16 cellular contexts compared by ENCODE assay signal in genomic region chr22:39265143-39265542, GRCh38. TPM values are rescaled to one million over a fixed set of nuclear protein-coding genes. Genes with fewer than 3 reads are reported as not detected.
DNase-seq lines count a peak whose midpoint lies in the region; ATAC-seq and TF ChIP-seq lines count a peak whose summit lies in the region.
"Had no signal": no experiment of that assay in that cellular context is flagged by ENCODE, and none has a peak within 500 bp of the region (broad histone marks: within the 10 kb centered on the region; RNA-seq: fewer than 3 reads in every experiment).

No MANE protein-coding gene starts in this region.

- peaks cover 9% of the 10 kb centered on the region; the same call in 2 of the 3 replicates for H3K4me1 Mint-ChIP-seq in GM23338

- no peak for TF ChIP-seq POLR2A in adrenal gland (IDR thresholded peaks at IDR 0.05)

- H3K9me3 ChIP-seq in adrenal gland (replicated peaks in 1 of 3) (peaks cover 0 to 7% (median 0%) of the 10 kb centered on the region in 3 donors), mucosa of descending colon (peaks cover 10% of the 10 kb centered on the region), subcutaneous abdominal adipose tissue (ENCODE audit: control insufficient read depth in 5 of 5, low read length in 5 of 5) (peaks cover 3 to 17% (median 16%) of the 10 kb centered on the region in 5 donors)

- no peak overlapping the region for H3K4me3 ChIP-seq in adrenal gland
- H3K4me3 ChIP-seq in mucosa of descending colon, result no peak overlapping the region
- H3K4me3 ChIP-seq in subcutaneous abdominal adipose tissue (ENCODE audit: low read depth in 1 of 5, low read length in 5 of 5), result no peak overlapping the region
- no peak overlapping the region for H3K4me3 ChIP-seq in GM23338
- H3K4me3 ChIP-seq: BLaER1 had no signal

- no peaks in the 10 kb centered on the region for H3F3A ChIP-seq in GM23338 (replicated peaks; ENCODE audit: low read depth)

- no peak overlapping the region for H3K4me2 ChIP-seq in GM23338
- H3K4me2 ChIP-seq: BLaER1 had no signal

- H3K27me3 Mint-ChIP-seq in GM23338 (ENCODE audit: insufficient read depth, low read depth, poor library complexity), result peaks cover 11% of the 10 kb centered on the region
- H3K27me3 Mint-ChIP-seq: CD8-positive, alpha-beta memory T cell had no signal

- WGBS in adrenal gland, 4 donors, result 81 to 86% (median 83%) methylated on average over 10 to 11 of the region's 11 CpGs

- no peak overlapping the region for H3K27ac Mint-ChIP-seq in GM23338
- H3K27ac Mint-ChIP-seq: CD8-positive, alpha-beta memory T cell had no signal

- ATAC-seq in Right ventricle myocardium inferior, result no peak
- ATAC-seq in Right ventricle myocardium superior (ENCODE audit: poor library complexity), result no peak
- ATAC-seq in mucosa of descending colon, result peak; percentile 8
- ATAC-seq in GM23338, result no peak

- no peaks in the 10 kb centered on the region for H4K20me1 ChIP-seq in GM23338 (replicated peaks; ENCODE audit: insufficient read depth)
- H4K20me1 ChIP-seq: BLaER1 had no signal

- no peaks in the 10 kb centered on the region for H3K9me2 ChIP-seq in GM23338 (ENCODE audit: insufficient read depth)

- H3K4me3 Mint-ChIP-seq in GM23338, result no peak overlapping the region
- H3K4me3 Mint-ChIP-seq: CD8-positive, alpha-beta memory T cell; H9 had no signal

- H2AFZ ChIP-seq in GM23338, result no peak overlapping the region

- peaks cover 10% of the 10 kb centered on the region for H3K9me3 Mint-ChIP-seq in GM23338

- no peaks in the 10 kb centered on the region for H3K36me3 ChIP-seq in adrenal gland (replicated peaks in 1 of 2)
- no peaks in the 10 kb centered on the region for H3K36me3 ChIP-seq in mucosa of descending colon (ENCODE audit: low read depth)
- H3K36me3 ChIP-seq in subcutaneous abdominal adipose tissue (ENCODE audit: control insufficient read depth in 5 of 5, insufficient read depth in 5 of 5, low read length in 5 of 5), result no peaks in the 10 kb centered on the region
- H3K36me3 ChIP-seq in GM23338 (ENCODE audit: insufficient read depth), result no peaks in the 10 kb centered on the region
- H3K36me3 ChIP-seq: BLaER1 had no signal

- H3K4me1 ChIP-seq in adrenal gland (replicated peaks in 1 of 2) (no peaks in the 10 kb centered on the region), mucosa of descending colon (ENCODE audit: low read depth) (no peaks in the 10 kb centered on the region), subcutaneous abdominal adipose tissue (ENCODE audit: control insufficient read depth in 5 of 5, insufficient read depth in 5 of 5, low read length in 5 of 5) (peaks cover 5 to 51% (median 39%) of the 10 kb centered on the region in 5 donors), GM23338 (ENCODE audit: insufficient read depth) (no peaks in the 10 kb centered on the region)

- peak overlapping the region in 3 of 5 donors; percentile 19 to 69 (median 21) for H3K27ac ChIP-seq in adrenal gland
- H3K27ac ChIP-seq in subcutaneous abdominal adipose tissue (ENCODE audit: low read depth, low read length), result peak overlapping the region; percentile 30
- H3K27ac ChIP-seq in GM23338 (ENCODE audit: low read depth), result no peak overlapping the region
- H3K27ac ChIP-seq: BLaER1 had no signal

- no peaks in the 10 kb centered on the region for H3K79me2 ChIP-seq in GM23338 (replicated peaks; ENCODE audit: insufficient read depth)

- TF ChIP-seq CTCF in adrenal gland (IDR thresholded peaks at IDR 0.05) (no peak), mucosa of descending colon (IDR thresholded peaks at IDR 0.05) (no peak), GM23338 (conservative IDR thresholded peaks at IDR 0.05; ENCODE audit: low read depth in 2 of 2) (no peak)

- H3K9ac ChIP-seq in subcutaneous abdominal adipose tissue (ENCODE audit: low read length in 5 of 5), result peak overlapping the region in 1 of 5 donors; percentile 1
- H3K9ac ChIP-seq: BLaER1 had no signal

- DNase-seq in Right ventricle myocardium inferior (ENCODE audit: missing footprints), result peak; percentile 50
- no peak for DNase-seq in Right ventricle myocardium superior
- no peak for DNase-seq in adrenal gland
- DNase-seq in mucosa of descending colon, result no peak
- DNase-seq in GM23338 (ENCODE audit: low spot score), result no peak
- DNase-seq in NCI-H1436 (lab: John Stamatoyannopoulos, UW), result no peak
- DNase-seq in SHP77 (lab: John Stamatoyannopoulos, UW), result no peak
- DNase-seq: CD8-positive, alpha-beta memory T cell; DND-41; H9; NCI-H1417 treated with DMSO at 0.1 percent for 48 hours; NCI-H2029 treated with DMSO at 0.1 percent for 48 hours; NCI-H2171 treated with DMSO at 0.1 percent for 48 hours; NCI-H446 treated with DMSO at 0.1 percent for 48 hours had no signal

- no peaks in the 10 kb centered on the region for H3K27me3 ChIP-seq in adrenal gland
- no peaks in the 10 kb centered on the region for H3K27me3 ChIP-seq in subcutaneous abdominal adipose tissue (ENCODE audit: control insufficient read depth in 5 of 5, insufficient read depth in 4 of 5, low read length in 5 of 5)
- no peaks in the 10 kb centered on the region for H3K27me3 ChIP-seq in GM23338 (ENCODE audit: insufficient read depth)
- H3K27me3 ChIP-seq: BLaER1 had no signal

- intact Hi-C loops in Right ventricle myocardium inferior (cut with DNase I) (no loop called here), Right ventricle myocardium superior (cut with DNase I) (no loop called here), adrenal gland (cut with DNase I) (no loop called here), mucosa of descending colon (cut with DNase I, micrococcal nuclease) (no loop called here)

- peaks cover 4% of the 10 kb centered on the region; the same call in 1 of the 3 replicates for H3K36me3 Mint-ChIP-seq in GM23338 (ENCODE audit: low read depth)
- H3K36me3 Mint-ChIP-seq: CD8-positive, alpha-beta memory T cell had no signal

TF ChIP-seq in GM23338, 12 proteins besides CTCF, POLR2A, EP300 and RAD21 (continues in another document):
- no peak for TF ChIP-seq EZH2phosphoT487 (IDR thresholded peaks at IDR 0.05; ENCODE audit: unreplicated experiment)
- TF ChIP-seq CREB1 (CRISPR knock-in tag; IDR thresholded peaks at IDR 0.05; ENCODE audit: low read depth), result no peak
- TF ChIP-seq, protein P1, sequence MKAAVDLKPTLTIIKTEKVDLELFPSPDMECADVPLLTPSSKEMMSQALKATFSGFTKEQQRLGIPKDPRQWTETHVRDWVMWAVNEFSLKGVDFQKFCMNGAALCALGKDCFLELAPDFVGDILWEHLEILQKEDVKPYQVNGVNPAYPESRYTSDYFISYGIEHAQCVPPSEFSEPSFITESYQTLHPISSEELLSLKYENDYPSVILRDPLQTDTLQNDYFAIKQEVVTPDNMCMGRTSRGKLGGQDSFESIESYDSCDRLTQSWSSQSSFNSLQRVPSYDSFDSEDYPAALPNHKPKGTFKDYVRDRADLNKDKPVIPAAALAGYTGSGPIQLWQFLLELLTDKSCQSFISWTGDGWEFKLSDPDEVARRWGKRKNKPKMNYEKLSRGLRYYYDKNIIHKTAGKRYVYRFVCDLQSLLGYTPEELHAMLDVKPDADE (IDR thresholded peaks at IDR 0.05), result no peak
- TF ChIP-seq ZNF331 (CRISPR knock-in tag; IDR thresholded peaks at IDR 0.05; ENCODE audit: low read depth), result no peak

RNA-seq across cellular contexts. Expression of gene PDGFB, which starts 20.4 kb away (rescaled TPM):
- total RNA-seq in Right ventricle myocardium inferior (19.7 TPM), Right ventricle myocardium superior (16.2 TPM), adrenal gland (10 to 100 TPM in 1 of 8 donors, 1 to 10 TPM in 7; 2.5 to 10.9 (median 6.8) TPM), mucosa of descending colon (10 to 100 TPM in 1 of 3 donors, 1 to 10 TPM in 2; 1.8 to 16.6 (median 5.4) TPM)
- polyA plus RNA-seq in adrenal gland (1 to 10 TPM; 4.0 to 8.7 (median 6.0) TPM), GM23338 (2016; fragmentation: Nextera tagmentation; extraction: Ambion mirVana) (1.9 and 2.2 TPM in 2 replicates)
- 5.2 and 8.0 TPM in 2 replicates for total RNA-seq in GM23338 (2014; rRNA removed; shearing (Covaris generic))

RNA-seq across cellular contexts. Expression of gene RPL3, which starts 54.3 kb away (rescaled TPM):
- total RNA-seq in Right ventricle myocardium inferior (355 TPM), Right ventricle myocardium superior (300 TPM), adrenal gland (1,000 to 10,000 TPM; 1,374 to 2,518 (median 1,954) TPM), mucosa of descending colon (1,000 to 10,000 TPM; 1,561 to 1,749 (median 1,709) TPM)
- polyA plus RNA-seq in adrenal gland (1,000 to 10,000 TPM; 1,433 to 2,713 (median 2,271) TPM), GM23338 (2016; fragmentation: Nextera tagmentation; extraction: Ambion mirVana) (1,846 and 1,983 TPM in 2 replicates)
- 2,755 and 3,244 TPM in 2 replicates for total RNA-seq in GM23338 (2014; rRNA removed; shearing (Covaris generic))
